In genomic region chr3:142931222-142931621, GRCh38 we compare ENCODE assay signal across 1 cellular context.
A peak's percentile ranks its signal among the peaks of the same experiment; 100 is the strongest.
TF ChIP-seq lines count a peak whose summit lies in the region.

No MANE protein-coding gene starts in this region.

TF ChIP-seq in HepG2, 621 proteins besides CTCF, POLR2A, EP300 and RAD21 (continues in another document):
- TF ChIP-seq STAG1 (CRISPR knock-in tag; IDR thresholded peaks at IDR 0.05) (peak; percentile 39), KDM2A (CRISPR knock-in tag; IDR thresholded peaks at IDR 0.05; ENCODE audit: borderline replicate concordance, low read depth) (0 out of 2 replicates have a peak, but pooled peaks have one; percentile 27), GLMP (CRISPR knock-in tag; IDR thresholded peaks at IDR 0.05; ENCODE audit: borderline replicate concordance) (no peak), ZNF780A (CRISPR knock-in tag; IDR thresholded peaks at IDR 0.05) (no peak), TBX2 (CRISPR knock-in tag; IDR thresholded peaks at IDR 0.05; ENCODE audit: borderline replicate concordance) (no peak), FOSL2 (CRISPR knock-in tag; IDR thresholded peaks at IDR 0.05) (0 out of 2 replicates have a peak, but pooled peaks have one; percentile 27), MYNN (CRISPR knock-in tag; IDR thresholded peaks at IDR 0.05; ENCODE audit: low read depth) (no peak), NR3C1 (CRISPR knock-in tag; IDR thresholded peaks at IDR 0.05) (no peak), ATF1 (CRISPR knock-in tag; IDR thresholded peaks at IDR 0.05) (no peak), ZNF644 (CRISPR knock-in tag; IDR thresholded peaks at IDR 0.05; ENCODE audit: low read depth) (peak; percentile 49; the same call in 1 of the 2 replicates), ZNF230 (CRISPR knock-in tag; IDR thresholded peaks at IDR 0.05) (no peak), ZNF550 (CRISPR knock-in tag; IDR thresholded peaks at IDR 0.05; ENCODE audit: borderline replicate concordance) (no peak), GTF3A (CRISPR knock-in tag; conservative IDR thresholded peaks at IDR 0.05) (no peak), SNRNP70 (IDR thresholded peaks at IDR 0.05; ENCODE audit: low read depth, low read length) (no peak), SIN3A (IDR thresholded peaks at IDR 0.05; ENCODE audit: borderline replicate concordance, low read depth, low read length) (no peak), MAX (IDR thresholded peaks at IDR 0.05) (peak; percentile 37; the same call in 1 of the 2 replicates), ZNF605 (CRISPR knock-in tag; IDR thresholded peaks at IDR 0.05) (peak; percentile 32; the same call in 1 of the 2 replicates), ZNF724P (CRISPR knock-in tag; IDR thresholded peaks at IDR 0.05; ENCODE audit: borderline replicate concordance) (no peak), ZNF710 (CRISPR knock-in tag; IDR thresholded peaks at IDR 0.05; ENCODE audit: borderline replicate concordance) (no peak), ZNF253 (CRISPR knock-in tag; IDR thresholded peaks at IDR 0.05; ENCODE audit: borderline replicate concordance) (no peak), ZNF687 (CRISPR knock-in tag; IDR thresholded peaks at IDR 0.05) (peak; percentile 71), ZBTB33 (CRISPR knock-in tag; IDR thresholded peaks at IDR 0.05) (peak; percentile 30; the same call in 1 of the 2 replicates), AHR (CRISPR knock-in tag; IDR thresholded peaks at IDR 0.05) (no peak), ZFP91 (CRISPR knock-in tag; IDR thresholded peaks at IDR 0.05; ENCODE audit: borderline replicate concordance) (peak; percentile 29; the same call in 1 of the 2 replicates), TFDP2 (CRISPR knock-in tag; IDR thresholded peaks at IDR 0.05) (no peak), TRIM22 (IDR thresholded peaks at IDR 0.05) (no peak), SKIL (CRISPR knock-in tag; IDR thresholded peaks at IDR 0.05; ENCODE audit: borderline replicate concordance) (no peak), CENPBD1 (CRISPR knock-in tag; IDR thresholded peaks at IDR 0.05; ENCODE audit: borderline replicate concordance, low read depth) (no peak), PHF20 (CRISPR knock-in tag; IDR thresholded peaks at IDR 0.05) (no peak), TARDBP (CRISPR knock-in tag; IDR thresholded peaks at IDR 0.05) (0 out of 2 replicates have a peak, but pooled peaks have one; percentile 30), PHF5A (CRISPR knock-in tag; IDR thresholded peaks at IDR 0.05; ENCODE audit: low read depth, unreplicated experiment) (no peak), ZNF709 (CRISPR knock-in tag; IDR thresholded peaks at IDR 0.05) (no peak), NKX3-1 (CRISPR knock-in tag; IDR thresholded peaks at IDR 0.05) (no peak), ZBTB4 (CRISPR knock-in tag; IDR thresholded peaks at IDR 0.05; ENCODE audit: borderline replicate concordance) (peak; percentile 64; the same call in 1 of the 2 replicates), GTF2F1 (IDR thresholded peaks at IDR 0.05; ENCODE audit: low read length) (no peak), ZNF124 (CRISPR knock-in tag; IDR thresholded peaks at IDR 0.05) (no peak), MED8 (CRISPR knock-in tag; IDR thresholded peaks at IDR 0.05; ENCODE audit: insufficient replicate concordance) (no peak), NFATC3 (CRISPR knock-in tag; IDR thresholded peaks at IDR 0.05) (no peak), HNRNPH1 (optimal IDR thresholded peaks at IDR 0.05; ENCODE audit: low read depth, low read length) (no peak), TCF7 (IDR thresholded peaks at IDR 0.05; ENCODE audit: low read depth) (no peak)
